ENCODE assay signal across 1 cellular context in the genomic region with DNA sequence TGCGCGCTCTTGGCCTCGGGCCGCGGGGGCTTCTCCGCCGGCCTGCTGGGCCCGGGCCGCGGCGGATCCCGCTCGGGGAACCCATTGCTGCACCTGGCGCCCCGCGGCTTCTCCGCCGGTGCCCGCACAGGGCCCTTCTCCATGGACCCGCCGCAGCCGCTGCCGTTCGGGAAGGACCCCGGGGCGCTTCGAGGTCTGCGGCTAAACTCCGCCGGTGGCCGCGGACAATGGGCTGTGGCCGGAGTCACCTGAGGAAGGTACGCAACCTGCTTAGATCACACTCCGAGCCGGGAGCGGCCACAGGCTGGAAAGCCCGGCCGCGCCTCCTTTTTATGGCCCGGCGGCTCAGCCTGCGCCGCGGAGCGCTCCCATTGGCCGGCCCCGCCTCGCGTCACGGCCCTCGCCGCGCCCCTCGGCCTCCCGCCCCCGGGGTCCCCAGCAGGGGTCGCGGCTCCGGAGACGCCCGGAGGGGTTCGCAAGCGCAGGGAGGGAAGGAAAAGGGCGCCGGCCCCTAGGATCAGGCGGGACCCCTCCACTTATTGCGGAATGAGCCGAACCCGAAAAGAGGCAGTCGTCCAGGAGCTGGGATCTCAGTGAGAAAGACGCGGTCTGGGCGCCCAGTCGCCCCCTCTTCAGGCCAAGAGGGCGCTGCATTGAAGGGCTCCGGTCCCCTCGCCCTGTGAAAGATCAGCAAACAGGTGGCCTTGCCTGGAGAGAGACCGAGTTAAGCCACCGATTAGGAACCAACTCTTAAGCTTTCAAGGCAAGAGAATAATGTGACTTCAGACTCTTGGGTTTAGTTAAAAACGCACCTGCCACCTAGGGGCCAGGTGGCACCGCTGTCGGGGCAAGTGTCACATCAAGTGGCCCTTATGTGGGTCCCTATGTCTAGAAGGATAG.
TF ChIP-seq lines count a peak whose summit lies in the region.

A gene with protein sequence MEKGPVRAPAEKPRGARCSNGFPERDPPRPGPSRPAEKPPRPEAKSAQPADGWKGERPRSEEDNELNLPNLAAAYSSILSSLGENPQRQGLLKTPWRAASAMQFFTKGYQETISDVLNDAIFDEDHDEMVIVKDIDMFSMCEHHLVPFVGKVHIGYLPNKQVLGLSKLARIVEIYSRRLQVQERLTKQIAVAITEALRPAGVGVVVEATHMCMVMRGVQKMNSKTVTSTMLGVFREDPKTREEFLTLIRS (minus strand): TSS at position 306 of the 900 bp plus-strand sequence. CDS start 163 bp downstream, at position 143.

TF ChIP-seq in HepG2, 621 proteins besides CTCF, POLR2A, EP300 and RAD21 (continued from another document and continues in another):
- TF ChIP-seq, protein P1, sequence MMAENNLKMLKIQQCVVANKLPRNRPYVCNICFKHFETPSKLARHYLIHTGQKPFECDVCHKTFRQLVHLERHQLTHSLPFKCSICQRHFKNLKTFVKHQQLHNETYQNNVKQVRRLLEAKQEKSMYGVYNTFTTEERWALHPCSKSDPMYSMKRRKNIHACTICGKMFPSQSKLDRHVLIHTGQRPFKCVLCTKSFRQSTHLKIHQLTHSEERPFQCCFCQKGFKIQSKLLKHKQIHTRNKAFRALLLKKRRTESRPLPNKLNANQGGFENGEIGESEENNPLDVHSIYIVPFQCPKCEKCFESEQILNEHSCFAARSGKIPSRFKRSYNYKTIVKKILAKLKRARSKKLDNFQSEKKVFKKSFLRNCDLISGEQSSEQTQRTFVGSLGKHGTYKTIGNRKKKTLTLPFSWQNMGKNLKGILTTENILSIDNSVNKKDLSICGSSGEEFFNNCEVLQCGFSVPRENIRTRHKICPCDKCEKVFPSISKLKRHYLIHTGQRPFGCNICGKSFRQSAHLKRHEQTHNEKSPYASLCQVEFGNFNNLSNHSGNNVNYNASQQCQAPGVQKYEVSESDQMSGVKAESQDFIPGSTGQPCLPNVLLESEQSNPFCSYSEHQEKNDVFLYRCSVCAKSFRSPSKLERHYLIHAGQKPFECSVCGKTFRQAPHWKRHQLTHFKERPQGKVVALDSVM (CRISPR knock-in tag; IDR thresholded peaks at IDR 0.05) = no peak
- TF ChIP-seq CBX1 (IDR thresholded peaks at IDR 0.05; ENCODE audit: low read depth) = no peak
- TF ChIP-seq PHF8 (CRISPR knock-in tag; IDR thresholded peaks at IDR 0.05) = peak; percentile 89
- TF ChIP-seq SPEN (CRISPR knock-in tag; IDR thresholded peaks at IDR 0.05; ENCODE audit: low read depth) = peak; percentile 24; the same call in 1 of the 2 replicates
- TF ChIP-seq JUN (CRISPR knock-in tag; IDR thresholded peaks at IDR 0.05) = no peak; the same call in 1 of the 2 replicates
- TF ChIP-seq, protein P2, sequence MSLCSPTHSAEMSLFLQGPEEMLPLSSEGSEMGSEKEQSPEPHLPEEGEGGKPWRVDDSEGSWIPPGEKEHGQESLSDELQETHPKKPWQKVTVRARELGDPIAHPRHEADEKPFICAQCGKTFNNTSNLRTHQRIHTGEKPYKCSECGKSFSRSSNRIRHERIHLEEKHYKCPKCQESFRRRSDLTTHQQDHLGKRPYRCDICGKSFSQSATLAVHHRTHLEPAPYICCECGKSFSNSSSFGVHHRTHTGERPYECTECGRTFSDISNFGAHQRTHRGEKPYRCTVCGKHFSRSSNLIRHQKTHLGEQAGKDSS (CRISPR knock-in tag; IDR thresholded peaks at IDR 0.05; ENCODE audit: borderline replicate concordance, low read depth) = no peak
- TF ChIP-seq U2AF2 (IDR thresholded peaks at IDR 0.05; ENCODE audit: low read depth, low read length) = no peak
- TF ChIP-seq, protein P3, sequence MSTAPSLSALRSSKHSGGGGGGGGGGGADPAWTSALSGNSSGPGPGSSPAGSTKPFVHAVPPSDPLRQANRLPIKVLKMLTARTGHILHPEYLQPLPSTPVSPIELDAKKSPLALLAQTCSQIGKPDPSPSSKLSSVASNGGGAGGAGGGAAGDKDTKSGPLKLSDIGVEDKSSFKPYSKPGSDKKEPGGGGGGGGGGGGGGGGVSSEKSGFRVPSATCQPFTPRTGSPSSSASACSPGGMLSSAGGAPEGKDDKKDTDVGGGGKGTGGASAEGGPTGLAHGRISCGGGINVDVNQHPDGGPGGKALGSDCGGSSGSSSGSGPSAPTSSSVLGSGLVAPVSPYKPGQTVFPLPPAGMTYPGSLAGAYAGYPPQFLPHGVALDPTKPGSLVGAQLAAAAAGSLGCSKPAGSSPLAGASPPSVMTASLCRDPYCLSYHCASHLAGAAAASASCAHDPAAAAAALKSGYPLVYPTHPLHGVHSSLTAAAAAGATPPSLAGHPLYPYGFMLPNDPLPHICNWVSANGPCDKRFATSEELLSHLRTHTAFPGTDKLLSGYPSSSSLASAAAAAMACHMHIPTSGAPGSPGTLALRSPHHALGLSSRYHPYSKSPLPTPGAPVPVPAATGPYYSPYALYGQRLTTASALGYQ (CRISPR knock-in tag; IDR thresholded peaks at IDR 0.05) = no peak
- TF ChIP-seq ZNF589 (CRISPR knock-in tag; conservative IDR thresholded peaks at IDR 0.05) = peak; percentile 64; the same call in 1 of the 2 replicates
- no peak; the same call in 1 of the 2 replicates for TF ChIP-seq ZNF674 (CRISPR knock-in tag; IDR thresholded peaks at IDR 0.05; ENCODE audit: low read depth)
- no peak for TF ChIP-seq ZNF350 (CRISPR knock-in tag; IDR thresholded peaks at IDR 0.05; ENCODE audit: borderline replicate concordance, low read depth)
- TF ChIP-seq, protein P4, sequence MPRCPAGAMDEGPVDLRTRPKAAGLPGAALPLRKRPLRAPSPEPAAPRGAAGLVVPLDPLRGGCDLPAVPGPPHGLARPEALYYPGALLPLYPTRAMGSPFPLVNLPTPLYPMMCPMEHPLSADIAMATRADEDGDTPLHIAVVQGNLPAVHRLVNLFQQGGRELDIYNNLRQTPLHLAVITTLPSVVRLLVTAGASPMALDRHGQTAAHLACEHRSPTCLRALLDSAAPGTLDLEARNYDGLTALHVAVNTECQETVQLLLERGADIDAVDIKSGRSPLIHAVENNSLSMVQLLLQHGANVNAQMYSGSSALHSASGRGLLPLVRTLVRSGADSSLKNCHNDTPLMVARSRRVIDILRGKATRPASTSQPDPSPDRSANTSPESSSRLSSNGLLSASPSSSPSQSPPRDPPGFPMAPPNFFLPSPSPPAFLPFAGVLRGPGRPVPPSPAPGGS (CRISPR knock-in tag; IDR thresholded peaks at IDR 0.05) = peak; percentile 40; the same call in 1 of the 2 replicates
- no peak for TF ChIP-seq ZFP90 (CRISPR knock-in tag; IDR thresholded peaks at IDR 0.05; ENCODE audit: borderline replicate concordance)
- TF ChIP-seq KLF9 (CRISPR knock-in tag; IDR thresholded peaks at IDR 0.05; ENCODE audit: low read depth) = no peak
- no peak for TF ChIP-seq KDM6A (CRISPR knock-in tag; IDR thresholded peaks at IDR 0.05; ENCODE audit: low read depth)
- TF ChIP-seq ZNF282 (IDR thresholded peaks at IDR 0.05; ENCODE audit: partially characterized antibody) = no peak
- TF ChIP-seq, protein P5, sequence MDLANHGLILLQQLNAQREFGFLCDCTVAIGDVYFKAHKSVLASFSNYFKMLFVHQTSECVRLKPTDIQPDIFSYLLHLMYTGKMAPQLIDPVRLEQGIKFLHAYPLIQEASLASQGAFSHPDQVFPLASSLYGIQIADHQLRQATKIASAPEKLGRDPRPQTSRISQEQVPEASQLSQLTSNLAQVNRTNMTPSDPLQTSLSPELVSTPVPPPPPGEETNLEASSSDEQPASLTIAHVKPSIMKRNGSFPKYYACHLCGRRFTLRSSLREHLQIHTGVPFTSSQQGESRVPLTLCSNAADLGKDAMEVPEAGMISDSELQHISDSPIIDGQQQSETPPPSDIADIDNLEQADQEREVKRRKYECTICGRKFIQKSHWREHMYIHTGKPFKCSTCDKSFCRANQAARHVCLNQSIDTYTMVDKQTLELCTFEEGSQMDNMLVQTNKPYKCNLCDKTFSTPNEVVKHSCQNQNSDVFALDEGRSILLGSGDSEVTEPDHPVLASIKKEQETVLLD (CRISPR knock-in tag; IDR thresholded peaks at IDR 0.05; ENCODE audit: low read depth) = peak; percentile 54; the same call in 1 of the 2 replicates
- TF ChIP-seq, protein P6, sequence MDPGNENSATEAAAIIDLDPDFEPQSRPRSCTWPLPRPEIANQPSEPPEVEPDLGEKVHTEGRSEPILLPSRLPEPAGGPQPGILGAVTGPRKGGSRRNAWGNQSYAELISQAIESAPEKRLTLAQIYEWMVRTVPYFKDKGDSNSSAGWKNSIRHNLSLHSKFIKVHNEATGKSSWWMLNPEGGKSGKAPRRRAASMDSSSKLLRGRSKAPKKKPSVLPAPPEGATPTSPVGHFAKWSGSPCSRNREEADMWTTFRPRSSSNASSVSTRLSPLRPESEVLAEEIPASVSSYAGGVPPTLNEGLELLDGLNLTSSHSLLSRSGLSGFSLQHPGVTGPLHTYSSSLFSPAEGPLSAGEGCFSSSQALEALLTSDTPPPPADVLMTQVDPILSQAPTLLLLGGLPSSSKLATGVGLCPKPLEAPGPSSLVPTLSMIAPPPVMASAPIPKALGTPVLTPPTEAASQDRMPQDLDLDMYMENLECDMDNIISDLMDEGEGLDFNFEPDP (CRISPR knock-in tag; conservative IDR thresholded peaks at IDR 0.05) = peak; percentile 98
- TF ChIP-seq ZNF644 (CRISPR knock-in tag; IDR thresholded peaks at IDR 0.05; ENCODE audit: low read depth) = 0 out of 2 replicates have a peak, but pooled peaks have one; percentile 13
- TF ChIP-seq ZNF703 (CRISPR knock-in tag; IDR thresholded peaks at IDR 0.05; ENCODE audit: borderline replicate concordance) = no peak
- no peak for TF ChIP-seq HOXA7 (CRISPR knock-in tag; IDR thresholded peaks at IDR 0.05)
- TF ChIP-seq, protein P7, sequence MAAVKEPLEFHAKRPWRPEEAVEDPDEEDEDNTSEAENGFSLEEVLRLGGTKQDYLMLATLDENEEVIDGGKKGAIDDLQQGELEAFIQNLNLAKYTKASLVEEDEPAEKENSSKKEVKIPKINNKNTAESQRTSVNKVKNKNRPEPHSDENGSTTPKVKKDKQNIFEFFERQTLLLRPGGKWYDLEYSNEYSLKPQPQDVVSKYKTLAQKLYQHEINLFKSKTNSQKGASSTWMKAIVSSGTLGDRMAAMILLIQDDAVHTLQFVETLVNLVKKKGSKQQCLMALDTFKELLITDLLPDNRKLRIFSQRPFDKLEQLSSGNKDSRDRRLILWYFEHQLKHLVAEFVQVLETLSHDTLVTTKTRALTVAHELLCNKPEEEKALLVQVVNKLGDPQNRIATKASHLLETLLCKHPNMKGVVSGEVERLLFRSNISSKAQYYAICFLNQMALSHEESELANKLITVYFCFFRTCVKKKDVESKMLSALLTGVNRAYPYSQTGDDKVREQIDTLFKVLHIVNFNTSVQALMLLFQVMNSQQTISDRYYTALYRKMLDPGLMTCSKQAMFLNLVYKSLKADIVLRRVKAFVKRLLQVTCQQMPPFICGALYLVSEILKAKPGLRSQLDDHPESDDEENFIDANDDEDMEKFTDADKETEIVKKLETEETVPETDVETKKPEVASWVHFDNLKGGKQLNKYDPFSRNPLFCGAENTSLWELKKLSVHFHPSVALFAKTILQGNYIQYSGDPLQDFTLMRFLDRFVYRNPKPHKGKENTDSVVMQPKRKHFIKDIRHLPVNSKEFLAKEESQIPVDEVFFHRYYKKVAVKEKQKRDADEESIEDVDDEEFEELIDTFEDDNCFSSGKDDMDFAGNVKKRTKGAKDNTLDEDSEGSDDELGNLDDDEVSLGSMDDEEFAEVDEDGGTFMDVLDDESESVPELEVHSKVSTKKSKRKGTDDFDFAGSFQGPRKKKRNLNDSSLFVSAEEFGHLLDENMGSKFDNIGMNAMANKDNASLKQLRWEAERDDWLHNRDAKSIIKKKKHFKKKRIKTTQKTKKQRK (IDR thresholded peaks at IDR 0.05; ENCODE audit: low read length) = no peak
- TF ChIP-seq SALL1 (CRISPR knock-in tag; IDR thresholded peaks at IDR 0.05) = peak; percentile 14; the same call in 1 of the 2 replicates
- TF ChIP-seq MED13 (CRISPR knock-in tag; IDR thresholded peaks at IDR 0.05) = no peak
- TF ChIP-seq REPIN1 (CRISPR knock-in tag; IDR thresholded peaks at IDR 0.05; ENCODE audit: borderline replicate concordance, low read depth) = no peak
- TF ChIP-seq, protein P8, sequence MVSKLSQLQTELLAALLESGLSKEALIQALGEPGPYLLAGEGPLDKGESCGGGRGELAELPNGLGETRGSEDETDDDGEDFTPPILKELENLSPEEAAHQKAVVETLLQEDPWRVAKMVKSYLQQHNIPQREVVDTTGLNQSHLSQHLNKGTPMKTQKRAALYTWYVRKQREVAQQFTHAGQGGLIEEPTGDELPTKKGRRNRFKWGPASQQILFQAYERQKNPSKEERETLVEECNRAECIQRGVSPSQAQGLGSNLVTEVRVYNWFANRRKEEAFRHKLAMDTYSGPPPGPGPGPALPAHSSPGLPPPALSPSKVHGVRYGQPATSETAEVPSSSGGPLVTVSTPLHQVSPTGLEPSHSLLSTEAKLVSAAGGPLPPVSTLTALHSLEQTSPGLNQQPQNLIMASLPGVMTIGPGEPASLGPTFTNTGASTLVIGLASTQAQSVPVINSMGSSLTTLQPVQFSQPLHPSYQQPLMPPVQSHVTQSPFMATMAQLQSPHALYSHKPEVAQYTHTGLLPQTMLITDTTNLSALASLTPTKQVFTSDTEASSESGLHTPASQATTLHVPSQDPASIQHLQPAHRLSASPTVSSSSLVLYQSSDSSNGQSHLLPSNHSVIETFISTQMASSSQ (IDR thresholded peaks at IDR 0.05; ENCODE audit: low read depth) = no peak
- TF ChIP-seq, protein P8 (CRISPR knock-in tag; IDR thresholded peaks at IDR 0.05; ENCODE audit: borderline replicate concordance) = peak; percentile 33; the same call in 1 of the 2 replicates
- no peak for TF ChIP-seq NFIC (IDR thresholded peaks at IDR 0.05; ENCODE audit: low read length)
- TF ChIP-seq, protein P9, sequence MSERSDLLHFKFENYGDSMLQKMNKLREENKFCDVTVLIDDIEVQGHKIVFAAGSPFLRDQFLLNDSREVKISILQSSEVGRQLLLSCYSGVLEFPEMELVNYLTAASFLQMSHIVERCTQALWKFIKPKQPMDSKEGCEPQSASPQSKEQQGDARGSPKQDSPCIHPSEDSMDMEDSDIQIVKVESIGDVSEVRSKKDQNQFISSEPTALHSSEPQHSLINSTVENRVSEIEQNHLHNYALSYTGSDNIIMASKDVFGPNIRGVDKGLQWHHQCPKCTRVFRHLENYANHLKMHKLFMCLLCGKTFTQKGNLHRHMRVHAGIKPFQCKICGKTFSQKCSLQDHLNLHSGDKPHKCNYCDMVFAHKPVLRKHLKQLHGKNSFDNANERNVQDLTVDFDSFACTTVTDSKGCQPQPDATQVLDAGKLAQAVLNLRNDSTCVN (CRISPR knock-in tag; IDR thresholded peaks at IDR 0.05; ENCODE audit: borderline replicate concordance) = 0 out of 2 replicates have a peak, but pooled peaks have one; percentile 8
- 0 out of 2 replicates have a peak, but pooled peaks have one; percentile 84 for TF ChIP-seq ZSCAN20 (CRISPR knock-in tag; IDR thresholded peaks at IDR 0.05; ENCODE audit: borderline replicate concordance)
- TF ChIP-seq ZNF75D (CRISPR knock-in tag; IDR thresholded peaks at IDR 0.05; ENCODE audit: borderline replicate concordance) = no peak
- TF ChIP-seq ZNF546 (CRISPR knock-in tag; conservative IDR thresholded peaks at IDR 0.05) = peak; percentile 73; the same call in 1 of the 2 replicates
- no peak for TF ChIP-seq ZNF780A (CRISPR knock-in tag; IDR thresholded peaks at IDR 0.05)
